19 cellular contexts compared by ENCODE assay signal in the genomic region with DNA sequence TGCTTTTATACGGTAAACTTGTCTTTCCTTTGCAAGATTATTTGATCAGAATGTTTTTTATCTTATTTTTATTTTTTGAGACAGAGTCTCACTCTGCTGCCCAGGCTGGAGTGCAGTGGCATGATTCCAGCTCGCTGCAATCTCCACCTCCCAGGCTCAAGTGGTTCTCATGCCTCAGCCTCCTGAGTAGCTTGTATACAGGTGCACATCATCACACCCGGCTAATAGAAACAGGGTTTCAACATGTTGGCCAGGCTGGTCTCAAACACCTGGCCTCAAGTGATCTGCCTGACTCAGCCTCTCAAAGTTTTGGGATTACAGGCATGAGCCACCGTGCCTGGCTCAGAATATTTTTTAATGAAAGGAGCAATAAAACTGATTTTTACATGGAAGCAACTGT. TPM values are rescaled to one million over a fixed set of nuclear protein-coding genes. Genes with fewer than 3 reads are reported as not detected.
DNase-seq lines count a peak whose midpoint lies in the region; ATAC-seq, FAIRE-seq and TF ChIP-seq lines count a peak whose summit lies in the region.
"Had no signal": no experiment of that assay in that cellular context is flagged by ENCODE, and none has a peak within 500 bp of the region (broad histone marks: within the 10 kb centered on the region; RNA-seq: fewer than 3 reads in every experiment).

No MANE protein-coding gene starts in this region.

- H3K36me3 Mint-ChIP-seq in astrocyte (ENCODE audit: low read depth, unreplicated experiment): no peaks in the 10 kb centered on the region
- H3K36me3 Mint-ChIP-seq in activated T-cell treated with anti-CD3 and anti-CD28 coated beads, Interleukin-2, amount 50 U/mL, for 24 hours (ENCODE audit: low read depth): no peaks in the 10 kb centered on the region
- H3K36me3 Mint-ChIP-seq in CD4-positive, alpha-beta T cell (ENCODE audit: low read depth): no peaks in the 10 kb centered on the region
- H3K36me3 Mint-ChIP-seq: CD4-positive, CD25-positive, alpha-beta regulatory T cell had no signal

- H3K36me3 ChIP-seq in astrocyte (ENCODE audit: insufficient read depth, low read length) (no peaks in the 10 kb centered on the region), lower lobe of right lung (no peaks in the 10 kb centered on the region), kidney (ENCODE audit: control insufficient read depth in 1 of 2, insufficient read depth in 2 of 2, low read length in 2 of 2) (no peaks in the 10 kb centered on the region)
- H3K36me3 ChIP-seq: BE2C had no signal

- CTCF ChIA-PET in CD4-positive, alpha-beta T cell (lab: Charles Lee): interaction anchor here (1.1 kb wide), 1 partner anchor 8 kb away, joined by 3 read pairs; a partner anchor contains a TSS

- H3K9me3 Mint-ChIP-seq in astrocyte (ENCODE audit: unreplicated experiment): no peaks in the 10 kb centered on the region
- no peaks in the 10 kb centered on the region for H3K9me3 Mint-ChIP-seq in activated T-cell treated with anti-CD3 and anti-CD28 coated beads, Interleukin-2, amount 50 U/mL, for 24 hours
- no peaks in the 10 kb centered on the region for H3K9me3 Mint-ChIP-seq in CD4-positive, alpha-beta T cell
- H3K9me3 Mint-ChIP-seq: CD4-positive, CD25-positive, alpha-beta regulatory T cell; HFFc6 had no signal

- FAIRE-seq in astrocyte (lab: Jason Lieb, UNC): no peak
- no peak for FAIRE-seq in kidney (lab: Jason Lieb, UNC)
- FAIRE-seq: A204.1, D721Med had no signal

- POLR2A ChIA-PET in CD4-positive, alpha-beta T cell (lab: Charles Lee): no interaction called here

- H3K27me3 ChIP-seq in astrocyte (ENCODE audit: insufficient read depth, low read length) (no peaks in the 10 kb centered on the region), lower lobe of right lung (ENCODE audit: low read depth) (no peaks in the 10 kb centered on the region)
- no peaks in the 10 kb centered on the region for H3K27me3 ChIP-seq in CD4-positive, alpha-beta T cell (ENCODE audit: control insufficient read depth, insufficient read depth, low read length)
- H3K27me3 ChIP-seq: BE2C had no signal

- H3K27ac ChIP-seq in astrocyte (ENCODE audit: low read depth, low read length): no peak overlapping the region
- no peak overlapping the region for H3K27ac ChIP-seq in lower lobe of right lung
- no peak overlapping the region for H3K27ac ChIP-seq in CD4-positive, alpha-beta T cell (ENCODE audit: low read depth, low read length)
- H3K27ac ChIP-seq in kidney (ENCODE audit: low read depth in 2 of 2, low read length in 2 of 2): no peak overlapping the region

- ATAC-seq in lower lobe of right lung: peak; percentile 28 to 32
- ATAC-seq in CD4-positive, alpha-beta T cell (ENCODE audit: poor library complexity): no peak
- ATAC-seq: HCT116 had no signal

- peak; percentile 22 for DNase-seq in NCI-H2029 (lab: John Stamatoyannopoulos, UW)
- no peak for DNase-seq in astrocyte (ENCODE audit: low read depth)
- no peak for DNase-seq in lower lobe of right lung
- DNase-seq in activated T-cell treated with anti-CD3 and anti-CD28 coated beads, Interleukin-2, amount 50 U/mL, for 24 hours: no peak
- DNase-seq in CD4-positive, alpha-beta T cell: no peak
- DNase-seq in kidney: no peak
- DNase-seq: ACHN; BE2C; C1 segment of cervical spinal cord; CD4-positive, CD25-positive, alpha-beta regulatory T cell; DMS79 treated with DMSO at 0.1 percent for 48 hours; GF-D8; GOT3; H7; HFFc6 had no signal

- TF ChIP-seq CTCF in astrocyte (IDR thresholded peaks at IDR 0.05; ENCODE audit: insufficient read depth, low read depth, low read length) (no peak), lower lobe of right lung (IDR thresholded peaks at IDR 0.05) (no peak), kidney (IDR thresholded peaks at IDR 0.05; ENCODE audit: borderline replicate concordance, extremely low read depth, insufficient read depth) (no peak)
- TF ChIP-seq CTCF in CD4-positive, alpha-beta T cell (IDR thresholded peaks at IDR 0.05): no peak

- H3K79me2 ChIP-seq in astrocyte (ENCODE audit: insufficient read depth, low read length): no peaks in the 10 kb centered on the region

- intact Hi-C loops in lower lobe of right lung (cut with DNase I): no loop called here
- intact Hi-C loops in CD4-positive, alpha-beta T cell (cut with DNase I, micrococcal nuclease): loop anchor here in 1 of 2 experiments (10.0 kb wide), 1 partner anchor 97 kb away; no protein-coding TSS in a partner anchor
- intact Hi-C loops in kidney (cut with DNase I): no loop called here

- H3K4me1 ChIP-seq in astrocyte (ENCODE audit: insufficient read depth, low read length) (peaks cover 21% of the 10 kb centered on the region), lower lobe of right lung (peaks cover 27% of the 10 kb centered on the region), kidney (ENCODE audit: control insufficient read depth in 1 of 2, insufficient read depth in 1 of 2, low read depth in 1 of 2, low read length in 2 of 2) (peaks cover 14 to 24% of the 10 kb centered on the region in 2 donors)
- H3K4me1 ChIP-seq: BE2C had no signal

- no peak overlapping the region for H3K4me3 Mint-ChIP-seq in astrocyte (ENCODE audit: unreplicated experiment)
- no peak overlapping the region for H3K4me3 Mint-ChIP-seq in activated T-cell treated with anti-CD3 and anti-CD28 coated beads, Interleukin-2, amount 50 U/mL, for 24 hours
- H3K4me3 Mint-ChIP-seq in CD4-positive, alpha-beta T cell: no peak overlapping the region
- H3K4me3 Mint-ChIP-seq: CD4-positive, CD25-positive, alpha-beta regulatory T cell; HFFc6 had no signal

- H3K27ac Mint-ChIP-seq in astrocyte (ENCODE audit: unreplicated experiment): peak overlapping the region; percentile 34
- H3K27ac Mint-ChIP-seq in activated T-cell treated with anti-CD3 and anti-CD28 coated beads, Interleukin-2, amount 50 U/mL, for 24 hours: no peak overlapping the region
- no peak overlapping the region for H3K27ac Mint-ChIP-seq in CD4-positive, alpha-beta T cell

- no peaks in the 10 kb centered on the region for H3K9me3 ChIP-seq in astrocyte (ENCODE audit: insufficient read depth, low read depth, low read length)
- H3K9me3 ChIP-seq in lower lobe of right lung: no peaks in the 10 kb centered on the region
- H3K9me3 ChIP-seq in CD4-positive, alpha-beta T cell (ENCODE audit: control insufficient read depth, low read length): no peaks in the 10 kb centered on the region
- no peaks in the 10 kb centered on the region for H3K9me3 ChIP-seq in kidney (ENCODE audit: control insufficient read depth in 1 of 2, low read length in 2 of 2)
- H3K9me3 ChIP-seq: BE2C, Caco-2 had no signal

- no peak overlapping the region for H3K4me2 ChIP-seq in astrocyte (ENCODE audit: low read length)

- H4K20me1 ChIP-seq in astrocyte (ENCODE audit: insufficient read depth, low read length): no peaks in the 10 kb centered on the region

- H3K4me3 ChIP-seq in astrocyte (ENCODE audit: insufficient read depth, low read depth, low read length) (no peak overlapping the region), lower lobe of right lung (no peak overlapping the region), kidney (ENCODE audit: low read length in 2 of 2) (no peak overlapping the region)

- no peak overlapping the region for H2AFZ ChIP-seq in astrocyte (ENCODE audit: low read depth, low read length)

- H3K9ac ChIP-seq in astrocyte (ENCODE audit: low read length) (no peak overlapping the region), kidney (ENCODE audit: low read length in 2 of 2) (no peak overlapping the region)

- H3K4me1 Mint-ChIP-seq in astrocyte (ENCODE audit: low read depth, unreplicated experiment): peaks cover 26% of the 10 kb centered on the region
- peaks cover 13% of the 10 kb centered on the region for H3K4me1 Mint-ChIP-seq in activated T-cell treated with anti-CD3 and anti-CD28 coated beads, Interleukin-2, amount 50 U/mL, for 24 hours (ENCODE audit: low read depth)
- H3K4me1 Mint-ChIP-seq in CD4-positive, alpha-beta T cell (ENCODE audit: low read depth): peaks cover 11% of the 10 kb centered on the region

- no peaks in the 10 kb centered on the region for H3K27me3 Mint-ChIP-seq in astrocyte (ENCODE audit: low read depth, unreplicated experiment)
- H3K27me3 Mint-ChIP-seq in activated T-cell treated with anti-CD3 and anti-CD28 coated beads, Interleukin-2, amount 50 U/mL, for 24 hours: no peaks in the 10 kb centered on the region
- peaks cover 4% of the 10 kb centered on the region for H3K27me3 Mint-ChIP-seq in CD4-positive, alpha-beta T cell
- H3K27me3 Mint-ChIP-seq: CD4-positive, CD25-positive, alpha-beta regulatory T cell had no signal

RNA-seq across cellular contexts. Expression of a gene that starts 8.9 kb away (rescaled TPM):
- total RNA-seq in astrocyte (18.0 and 19.6 TPM in 2 replicates), lower lobe of right lung (16.3 TPM), kidney (31.6 TPM)
- 1 to 10 TPM; 1.9 to 2.4 TPM for total RNA-seq in CD4-positive, alpha-beta T cell
- 29.4 TPM for polyA plus RNA-seq in kidney (ENCODE audit: insufficient read depth, low read depth, low replicate concordance)

RNA-seq across cellular contexts. Expression of a gene that starts 14.2 kb away (rescaled TPM):
- total RNA-seq in astrocyte: 32.7 and 41.6 TPM in 2 replicates
- 34.5 TPM for total RNA-seq in lower lobe of right lung
- total RNA-seq in CD4-positive, alpha-beta T cell: 1 to 10 TPM; 6.6 to 7.6 TPM
- total RNA-seq in kidney: 153 TPM
- 24.7 TPM for polyA plus RNA-seq in kidney (ENCODE audit: insufficient read depth, low read depth, low replicate concordance)

RNA-seq across cellular contexts. Expression of a gene that starts 34.9 kb away (rescaled TPM):
- 0.20 TPM in 1 of 2 replicates, not detected in the other for total RNA-seq in astrocyte
- total RNA-seq in lower lobe of right lung: 0.15 TPM
- under 1 TPM; 0.11 to 0.22 TPM for total RNA-seq in CD4-positive, alpha-beta T cell
- 0.50 TPM for total RNA-seq in kidney
- 0.32 TPM for polyA plus RNA-seq in kidney (ENCODE audit: insufficient read depth, low read depth, low replicate concordance)
- total RNA-seq: CD4-positive, CD25-positive, alpha-beta regulatory T cell; HFFc6 had no signal
- polyA plus RNA-seq: CD4-positive, CD25-positive, alpha-beta regulatory T cell had no signal
